29 cellular contexts compared by ENCODE assay signal in genomic region chr6:122576888-122577287, GRCh38. TPM values are rescaled to one million over a fixed set of nuclear protein-coding genes. Genes with fewer than 3 reads are reported as not detected.
DNase-seq lines count a peak whose midpoint lies in the region; ATAC-seq and TF ChIP-seq lines count a peak whose summit lies in the region.
"Had no signal": no experiment of that assay in that cellular context is flagged by ENCODE, and none has a peak within 500 bp of the region (broad histone marks: within the 10 kb centered on the region; RNA-seq: fewer than 3 reads in every experiment).

No MANE protein-coding gene starts in this region.

- ATAC-seq in left colon (peak; percentile 63), mucosa of descending colon (peak; percentile 58)
- ATAC-seq: A549; CD8-positive, alpha-beta T cell had no signal

- intact Hi-C loops in left colon (cut with DNase I, micrococcal nuclease) (no loop called here), mucosa of descending colon (cut with DNase I, micrococcal nuclease) (no loop called here)

- no peaks in the 10 kb centered on the region for H3K27me3 ChIP-seq in right atrium auricular region
- H3K27me3 ChIP-seq: BE2C; BLaER1; BLaER1 treated with 17β-estradiol and CSF1 and Interleukin-3, amounts not matched to agents 10 nM and 100 nM had no signal

- no peak overlapping the region for H3K27ac ChIP-seq in right atrium auricular region
- H3K27ac ChIP-seq: 22Rv1; A549; BLaER1; BLaER1 treated with 17β-estradiol and CSF1 and Interleukin-3, amounts not matched to agents 10 nM and 100 nM; C4-2B had no signal

- H3K36me3 ChIP-seq in mucosa of descending colon (ENCODE audit: low read depth) (no peaks in the 10 kb centered on the region), right atrium auricular region (no peaks in the 10 kb centered on the region)
- H3K36me3 ChIP-seq: BE2C; BLaER1; BLaER1 treated with 17β-estradiol and CSF1 and Interleukin-3, amounts not matched to agents 10 nM and 100 nM had no signal

- no peak for DNase-seq in left colon
- DNase-seq in mucosa of descending colon: no peak
- DNase-seq in right atrium auricular region (ENCODE audit: low spot score): no peak
- DNase-seq in OCI-M1 (lab: John Stamatoyannopoulos, UW): no peak
- DNase-seq: 8988T; ACHN; AML-193; BE2C; C1 segment of cervical spinal cord; Caco-2; Calu3; CD4-positive, alpha-beta memory T cell; CD4-positive, alpha-beta T cell; CD4-positive, CD25-positive, alpha-beta regulatory T cell; CD8-positive, alpha-beta memory T cell; CD8-positive, alpha-beta T cell; COR-L47; DMS 273 treated with DMSO at 0.1 percent for 48 hours; DMS153; DMS53; DMS79; DMS79 treated with DMSO at 0.1 percent for 48 hours; DND-41; EL had no signal

- TF ChIP-seq CTCF in mucosa of descending colon (IDR thresholded peaks at IDR 0.05) (no peak), right atrium auricular region (IDR thresholded peaks at IDR 0.05) (no peak)

- H3K4me1 ChIP-seq in mucosa of descending colon (ENCODE audit: low read depth): peaks cover 4% of the 10 kb centered on the region
- no peaks in the 10 kb centered on the region for H3K4me1 ChIP-seq in right atrium auricular region
- H3K4me1 ChIP-seq: A549; BE2C; BLaER1; BLaER1 treated with 17β-estradiol and CSF1 and Interleukin-3, amounts not matched to agents 10 nM and 100 nM; Caco-2 had no signal

- H3K4me3 ChIP-seq in mucosa of descending colon: no peak overlapping the region
- H3K4me3 ChIP-seq in right atrium auricular region: no peak overlapping the region
- H3K4me3 ChIP-seq: A549; BLaER1; BLaER1 treated with 17β-estradiol and CSF1 and Interleukin-3, amounts not matched to agents 10 nM and 100 nM had no signal

- H3K9me3 ChIP-seq in mucosa of descending colon (peaks cover 2% of the 10 kb centered on the region), right atrium auricular region (no peaks in the 10 kb centered on the region)
- H3K9me3 ChIP-seq: A549, BE2C, Caco-2 had no signal

RNA-seq across cellular contexts. Expression of gene PKIB, which starts 33.3 kb away (rescaled TPM):
- total RNA-seq in left colon (100 to 1,000 TPM; 140 to 169 TPM), mucosa of descending colon (100 to 1,000 TPM in 2 of 3 donors, 10 to 100 TPM in 1; 75.1 to 214 (median 122) TPM), right atrium auricular region (not detected)

Comparison
In these comparisons a context has a peak if more than half of its experiments do, and no peak if none do; other contexts are left out.
1. RNA of gene PKIB, which starts 33.3 kb away (total RNA-seq): 140 to 169 TPM in left colon and 75.1 to 214 TPM in mucosa of descending colon; not detected in right atrium auricular region; every median in the first group is over 10 times any median in the second.